1 cellular context compared by ENCODE assay signal in genomic region chr6:31540640-31541039, GRCh38.
A peak's percentile ranks its signal among the peaks of the same experiment; 100 is the strongest.
TF ChIP-seq lines count a peak whose summit lies in the region.

No MANE protein-coding gene starts in this region.

TF ChIP-seq in K562, 482 proteins besides CTCF, POLR2A, EP300 and RAD21 (continues in another document):
- TF ChIP-seq CHD1 (IDR thresholded peaks at IDR 0.05; ENCODE audit: low read length) (no peak), SIN3A (IDR thresholded peaks at IDR 0.05; ENCODE audit: borderline replicate concordance in 2 of 2, control insufficient read depth in 1 of 2, low read depth in 2 of 2, low read length in 2 of 2) (no peak), ZNF512 (tag; IDR thresholded peaks at IDR 0.05) (peak; percentile 65; the same call in 1 of the 2 replicates), RERE (CRISPR knock-in tag; IDR thresholded peaks at IDR 0.05; ENCODE audit: borderline replicate concordance) (no peak), PREB (CRISPR knock-in tag; IDR thresholded peaks at IDR 0.05) (0 out of 2 replicates have a peak, but pooled peaks have one; percentile 9), SRF (CRISPR knock-in tag; IDR thresholded peaks at IDR 0.05) (peak in 1 of 2 experiments; percentile 53; a peak in 1 of 4 replicates), CBFB (CRISPR knock-in tag; IDR thresholded peaks at IDR 0.05) (no peak), ZBTB40 (IDR thresholded peaks at IDR 0.05) (peak; percentile 59; the same call in 1 of the 2 replicates), ZBTB40 (CRISPR knock-in tag; IDR thresholded peaks at IDR 0.05) (no peak), EWSR1 (IDR thresholded peaks at IDR 0.05; ENCODE audit: borderline replicate concordance, low read depth, partially characterized antibody) (no peak), E2F8 (IDR thresholded peaks at IDR 0.05; ENCODE audit: low read depth, partially characterized antibody) (no peak), SAFB2 (IDR thresholded peaks at IDR 0.05; ENCODE audit: borderline replicate concordance, low read depth, low read length, severe bottlenecking) (no peak), DNMT1 (IDR thresholded peaks at IDR 0.05) (peak; percentile 41; the same call in 1 of the 2 replicates), ZKSCAN1 (IDR thresholded peaks at IDR 0.05; ENCODE audit: low read depth, low read length) (no peak), SMARCA4 (IDR thresholded peaks at IDR 0.05) (no peak), PHB2 (IDR thresholded peaks at IDR 0.05; ENCODE audit: low read depth) (0 out of 2 replicates have a peak, but pooled peaks have one; percentile 9), ELK1 (CRISPR knock-in tag; IDR thresholded peaks at IDR 0.05) (no peak), SNAPC5 (CRISPR knock-in tag; IDR thresholded peaks at IDR 0.05) (no peak), MXD1 (CRISPR knock-in tag; IDR thresholded peaks at IDR 0.05; ENCODE audit: borderline replicate concordance, poor library complexity, severe bottlenecking) (no peak), NFYB (IDR thresholded peaks at IDR 0.05; ENCODE audit: extremely low read depth, insufficient read length) (no peak), ZNF436 (CRISPR knock-in tag; IDR thresholded peaks at IDR 0.05) (no peak), ZNF311 (CRISPR knock-in tag; IDR thresholded peaks at IDR 0.05) (no peak), ZC3H4 (CRISPR knock-in tag; IDR thresholded peaks at IDR 0.05; ENCODE audit: borderline replicate concordance) (no peak), OTX1 (CRISPR knock-in tag; IDR thresholded peaks at IDR 0.05) (0 out of 2 replicates have a peak, but pooled peaks have one; percentile 64), SAP30 (IDR thresholded peaks at IDR 0.05; ENCODE audit: borderline replicate concordance, insufficient read depth, low read depth, low read length, poor library complexity, severe bottlenecking) (peak; percentile 21), TEAD4 (IDR thresholded peaks at IDR 0.05; ENCODE audit: low read length) (no peak), TEAD4 (CRISPR knock-in tag; IDR thresholded peaks at IDR 0.05; ENCODE audit: borderline replicate concordance) (no peak)
